Comparison of ENCODE assay signal across 18 cellular contexts in genomic region chr5:39486361-39486760, GRCh38.
A peak's percentile ranks its signal among the peaks of the same experiment; 100 is the strongest.
DNase-seq lines count a peak whose midpoint lies in the region; ATAC-seq, FAIRE-seq and TF ChIP-seq lines count a peak whose summit lies in the region.
"Had no signal": no experiment of that assay in that cellular context is flagged by ENCODE, and none has a peak within 500 bp of the region (broad histone marks: within the 10 kb centered on the region; RNA-seq: fewer than 3 reads in every experiment).

No MANE protein-coding gene starts in this region.

- DNase-seq in SK-MEL-5 (ENCODE audit: low read depth, low spot score), result peak; percentile 36
- DNase-seq in lower lobe of right lung, result peak; percentile 59
- no peak for DNase-seq in sciatic nerve (ENCODE audit: low spot score)
- DNase-seq in hepatic stellate cell (ENCODE audit: low spot score), result no peak
- no peak for DNase-seq in anterior cingulate cortex (lab: John Stamatoyannopoulos, UW)
- no peak for DNase-seq in urothelium cell line (ENCODE audit: low spot score)
- DNase-seq in left ventricle myocardium superior, result no peak
- DNase-seq: BE2C; CD4-positive, alpha-beta memory T cell; DMS153; DND-41; GDM1; H7 had no signal

- in situ Hi-C loops in SK-MEL-5 (cut with HindIII; ENCODE audit: low pct_unique_long_range_greater_than_20kb, low sequenced_read_pairs), result no loop called here

- H3K27me3 ChIP-seq in lower lobe of right lung (ENCODE audit: low read depth), result no peaks in the 10 kb centered on the region
- H3K27me3 ChIP-seq: BE2C had no signal

- ATAC-seq in lower lobe of right lung (peak; percentile 49 to 56), sciatic nerve (peak; percentile 22), left ventricle myocardium superior (no peak)
- ATAC-seq: A549, K562 had no signal

- peaks cover 26% of the 10 kb centered on the region for H3K4me1 ChIP-seq in lower lobe of right lung
- H3K4me1 ChIP-seq: A549, BE2C had no signal

- H3K27ac ChIP-seq in lower lobe of right lung, result no peak overlapping the region
- H3K27ac ChIP-seq: A549, C4-2B had no signal

- no peak for FAIRE-seq in urothelium cell line (lab: Jason Lieb, UNC)
- FAIRE-seq: A549, GM12892, GM19239, K562 had no signal

- intact Hi-C loops in lower lobe of right lung (cut with DNase I), result no loop called here
- intact Hi-C loops in sciatic nerve (cut with DNase I), result no loop called here
- intact Hi-C loops in left ventricle myocardium superior (cut with micrococcal nuclease), result no loop called here

- no peaks in the 10 kb centered on the region for H3K36me3 ChIP-seq in lower lobe of right lung
- H3K36me3 ChIP-seq: BE2C had no signal

- no peak for TF ChIP-seq CTCF in lower lobe of right lung (IDR thresholded peaks at IDR 0.05)

- H3K9me3 ChIP-seq in lower lobe of right lung, result no peaks in the 10 kb centered on the region
- H3K9me3 ChIP-seq: BE2C had no signal

- no peak overlapping the region for H3K4me3 ChIP-seq in lower lobe of right lung
- H3K4me3 ChIP-seq: A549, K562 had no signal

Comparison
In these comparisons a context has a peak if more than half of its experiments do, and no peak if none do; other contexts are left out.
1. DNase-seq: peak in SK-MEL-5 (single experiment) and lower lobe of right lung (single experiment); none in sciatic nerve (single experiment), hepatic stellate cell (single experiment), anterior cingulate cortex (0 of 58), urothelium cell line (single experiment) and left ventricle myocardium superior (single experiment).